8 cellular contexts compared by ENCODE assay signal in the genomic region with DNA sequence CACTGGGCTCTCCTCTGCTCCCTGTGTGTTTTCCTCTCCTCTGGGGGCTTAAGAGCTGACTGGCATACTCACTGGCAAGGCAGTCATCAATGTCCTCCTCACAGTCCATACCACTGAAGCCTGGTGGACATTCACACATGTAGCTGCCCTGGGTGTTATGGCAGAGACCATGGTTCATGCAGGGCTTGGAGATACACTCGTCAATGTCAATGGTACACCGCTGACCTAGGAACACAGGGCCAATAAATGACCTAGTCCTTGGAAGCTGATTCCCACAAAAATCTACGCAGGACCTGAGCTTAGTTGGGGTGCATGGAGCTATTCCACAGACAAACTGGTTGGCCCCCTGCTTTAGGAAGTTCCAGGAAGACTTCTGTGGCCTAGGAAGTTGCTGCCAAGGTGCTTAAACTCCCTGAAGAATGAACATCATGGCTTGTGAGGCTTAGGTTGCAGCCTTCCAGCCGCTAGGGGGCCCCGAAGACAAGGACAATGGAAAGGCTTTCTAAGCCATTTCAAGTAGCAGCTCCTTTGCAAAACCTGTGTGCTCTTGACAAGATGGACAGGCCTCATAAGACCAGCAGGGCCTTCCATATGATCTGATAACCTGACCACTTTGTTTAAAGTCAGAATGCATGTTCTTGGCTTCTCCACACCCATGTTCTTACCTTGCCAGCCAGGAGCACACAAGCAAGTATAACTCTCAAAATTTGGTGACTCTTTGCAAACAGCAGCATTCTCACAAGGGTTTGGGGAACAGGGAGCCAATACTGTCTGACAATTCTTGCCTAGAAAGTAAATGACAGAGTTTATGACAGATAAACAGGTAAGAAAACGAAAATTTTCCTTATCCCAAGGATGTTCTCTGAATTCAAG.
DNase-seq lines count a peak whose midpoint lies in the region; ATAC-seq and TF ChIP-seq lines count a peak whose summit lies in the region.

No MANE protein-coding gene starts in this region.

- DNase-seq in DMS53 treated with DMSO at 0.1 percent for 48 hours (lab: John Stamatoyannopoulos, UW; ENCODE audit: unreplicated experiment) (peak; percentile 3), HFF-Myc (ENCODE audit: extremely low read depth, low read depth) (peak; percentile 47), NCI-H2029 treated with DMSO at 0.1 percent for 48 hours (lab: John Stamatoyannopoulos, UW) (peak; percentile 21), T1000 (lab: John Stamatoyannopoulos, UW) (peak; percentile 37), astrocyte of the cerebellum (ENCODE audit: low read depth) (peak; percentile 68), iPS DF 19.7 (ENCODE audit: low read depth, low spot score) (peak; percentile 30), smooth muscle cell of the brain vasculature (ENCODE audit: low read depth, low spot score) (peak; percentile 55)

- peak; percentile 94 for TF ChIP-seq CTCF in HFF-Myc (IDR thresholded peaks at IDR 0.05; ENCODE audit: low read depth, low read length, missing control alignments)
- TF ChIP-seq CTCF in astrocyte of the cerebellum (IDR thresholded peaks at IDR 0.05; ENCODE audit: low read depth, low read length, missing control alignments), result peak; percentile 93

- H3K4me3 ChIP-seq in HFF-Myc (replicated peaks; ENCODE audit: low read depth, low read length), result no peak overlapping the region
- no peak overlapping the region for H3K4me3 ChIP-seq in astrocyte of the cerebellum (ENCODE audit: low read depth, low read length)

- in situ Hi-C loops in astrocyte of the cerebellum (cut with HindIII; ENCODE audit: low sequenced_read_pairs), result no loop called here

- no peak for ATAC-seq in GM21619 (IDR thresholded peaks at IDR 0.05; ENCODE audit: unreplicated experiment)

Comparison
In these comparisons a context has a peak if more than half of its experiments do, and no peak if none do; other contexts are left out.
1. DNase-seq: peak in every context shown above with its lines; median percentile 68 in astrocyte of the cerebellum; 55 in smooth muscle cell of the brain vasculature; 47 in HFF-Myc; 37 in T1000; 30 in iPS DF 19.7; 21 in NCI-H2029 treated with DMSO at 0.1 percent for 48 hours; 3 in DMS53 treated with DMSO at 0.1 percent for 48 hours.